ENCODE assay signal across 8 cellular contexts in the genomic region with DNA sequence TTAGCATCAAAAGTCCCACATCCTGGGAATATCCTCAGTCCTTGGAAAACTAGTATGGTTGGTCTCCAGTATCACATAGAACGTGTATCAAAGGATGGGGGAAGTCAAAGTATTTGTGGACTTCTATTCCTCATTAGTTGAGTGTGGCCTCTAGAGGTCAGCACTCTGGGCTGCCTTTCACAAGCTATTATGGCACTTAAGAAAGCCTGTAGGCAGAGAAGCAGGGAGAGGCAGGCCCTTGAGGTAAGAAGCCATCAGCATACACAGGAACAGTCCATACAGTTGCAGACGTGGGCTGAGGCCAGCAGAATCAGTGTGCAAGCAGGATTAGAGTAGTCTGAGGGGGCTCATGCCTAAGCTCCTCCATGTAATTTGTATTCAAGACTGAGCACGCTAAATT.
A peak's percentile ranks its signal among the peaks of the same experiment; 100 is the strongest.
DNase-seq lines count a peak whose midpoint lies in the region; ATAC-seq, FAIRE-seq and TF ChIP-seq lines count a peak whose summit lies in the region.

No MANE protein-coding gene starts in this region.

- H4K8ac ChIP-seq in mesenchymal stem cell (ENCODE audit: low read length), result no peak overlapping the region

- peaks cover 27% of the 10 kb centered on the region for H3K27me3 Mint-ChIP-seq in mesothelial cell of epicardium (ENCODE audit: low read depth)

- intact Hi-C loops in kidney (cut with DNase I), result no loop called here
- intact Hi-C loops in esophagus squamous epithelium (cut with DNase I), result no loop called here

- H3K4me1 Mint-ChIP-seq in mesothelial cell of epicardium, result no peaks in the 10 kb centered on the region

- peak; percentile 15 for TF ChIP-seq CTCF in kidney (IDR thresholded peaks at IDR 0.05; ENCODE audit: borderline replicate concordance, extremely low read depth, insufficient read depth)
- no peak for TF ChIP-seq CTCF in mesothelial cell of epicardium (IDR thresholded peaks at IDR 0.05; ENCODE audit: unreplicated experiment)
- peak in 1 of 6 experiments; percentile 27 for TF ChIP-seq CTCF in esophagus squamous epithelium (IDR thresholded peaks at IDR 0.05)

- no peak overlapping the region for H3K27ac ChIP-seq in kidney (ENCODE audit: low read depth in 2 of 2, low read length in 2 of 2)
- H3K27ac ChIP-seq in mesenchymal stem cell (ENCODE audit: low read length, poor library complexity, severe bottlenecking), result no peak overlapping the region
- no peak overlapping the region for H3K27ac ChIP-seq in esophagus squamous epithelium

- H3K4me3 ChIP-seq in HAP-1 (no peak overlapping the region), kidney (ENCODE audit: low read length in 2 of 2) (no peak overlapping the region), mesenchymal stem cell (ENCODE audit: insufficient read depth in 1 of 2, low read depth in 1 of 2, low read length in 2 of 2) (no peak overlapping the region), esophagus squamous epithelium (no peak overlapping the region)

- peaks cover 3% of the 10 kb centered on the region for H3K79me1 ChIP-seq in mesenchymal stem cell (replicated peaks; ENCODE audit: low read length, poor library complexity, severe bottlenecking)

- H2BK15ac ChIP-seq in mesenchymal stem cell (ENCODE audit: low read depth, poor library complexity, severe bottlenecking), result no peak overlapping the region

- H2BK12ac ChIP-seq in mesenchymal stem cell (ENCODE audit: low read length in 2 of 2), result no peak overlapping the region

- H2AK5ac ChIP-seq in mesenchymal stem cell (ENCODE audit: low read length, severe bottlenecking), result no peak overlapping the region

- WGBS in mesenchymal stem cell, result 28% methylated on average over 3 of the region's 3 CpGs
- 49 to 62% methylated on average over 3 of the region's 3 CpGs for WGBS in esophagus squamous epithelium, 2 donors

- ATAC-seq in HG03097 (IDR thresholded peaks at IDR 0.05; ENCODE audit: low FRiP score, unreplicated experiment), result no peak

- no peak overlapping the region for H3K9ac ChIP-seq in kidney (ENCODE audit: low read length in 2 of 2)
- no peak overlapping the region for H3K9ac ChIP-seq in mesenchymal stem cell (ENCODE audit: low read length)

- no peak overlapping the region for H4K91ac ChIP-seq in mesenchymal stem cell (ENCODE audit: low read length)

- DNase-seq in AML-193 (lab: John Stamatoyannopoulos, UW) (peak; percentile 11 to 14), HAP-1 (ENCODE audit: low spot score in 2 of 2) (peak; percentile 36 to 46), RPMI8226 (peak; percentile 17), kidney (no peak), mesothelial cell of epicardium (ENCODE audit: low spot score in 2 of 2, unreplicated experiment in 2 of 2) (no peak), mesenchymal stem cell (no peak), esophagus squamous epithelium (lab: John Stamatoyannopoulos, UW) (no peak)

- H3K23ac ChIP-seq in mesenchymal stem cell (ENCODE audit: low read length in 2 of 2), result no peak overlapping the region

- no peak overlapping the region for H2AFZ ChIP-seq in mesenchymal stem cell (ENCODE audit: low read depth, low read length)

- H3K27ac Mint-ChIP-seq in mesothelial cell of epicardium, result no peak overlapping the region

- no peaks in the 10 kb centered on the region for H3K36me3 ChIP-seq in HAP-1 (replicated peaks)
- H3K36me3 ChIP-seq in kidney (ENCODE audit: control insufficient read depth in 1 of 2, insufficient read depth in 2 of 2, low read length in 2 of 2), result no peaks in the 10 kb centered on the region
- no peaks in the 10 kb centered on the region for H3K36me3 ChIP-seq in mesenchymal stem cell (ENCODE audit: control insufficient read depth in 1 of 2, insufficient read depth in 2 of 2, low read depth in 1 of 2, low read length in 2 of 2)
- no peaks in the 10 kb centered on the region for H3K36me3 ChIP-seq in esophagus squamous epithelium

- no peak overlapping the region for H3K4ac ChIP-seq in mesenchymal stem cell (ENCODE audit: low read depth in 1 of 2, low read length in 2 of 2)

- in situ Hi-C loops in HAP-1 (cut with MboI; ENCODE audit: low sequenced_read_pairs), result no loop called here

- H2BK5ac ChIP-seq in mesenchymal stem cell (ENCODE audit: low read depth, low read length, poor library complexity, severe bottlenecking), result no peak overlapping the region

- no peak overlapping the region for H3K18ac ChIP-seq in mesenchymal stem cell (ENCODE audit: low read depth in 1 of 2, low read length in 2 of 2)

- no peaks in the 10 kb centered on the region for H3K9me3 Mint-ChIP-seq in mesothelial cell of epicardium

- H3K4me1 ChIP-seq in HAP-1 (no peaks in the 10 kb centered on the region), kidney (ENCODE audit: control insufficient read depth in 1 of 2, insufficient read depth in 1 of 2, low read depth in 1 of 2, low read length in 2 of 2) (no peaks in the 10 kb centered on the region), mesenchymal stem cell (ENCODE audit: control insufficient read depth, insufficient read depth, low read depth, low read length) (no peaks in the 10 kb centered on the region), esophagus squamous epithelium (no peaks in the 10 kb centered on the region)

- H3K9me3 ChIP-seq in HAP-1, result no peaks in the 10 kb centered on the region
- no peaks in the 10 kb centered on the region for H3K9me3 ChIP-seq in kidney (ENCODE audit: control insufficient read depth in 1 of 2, low read length in 2 of 2)
- no peaks in the 10 kb centered on the region for H3K9me3 ChIP-seq in mesenchymal stem cell (ENCODE audit: control insufficient read depth, low read length)
- no peaks in the 10 kb centered on the region for H3K9me3 ChIP-seq in esophagus squamous epithelium

- FAIRE-seq in kidney (lab: Jason Lieb, UNC), result no peak

- H3K14ac ChIP-seq in mesenchymal stem cell (ENCODE audit: low read length in 2 of 2), result no peak overlapping the region

- no peaks in the 10 kb centered on the region; the same call in 1 of the 2 replicates for H3K27me3 ChIP-seq in HAP-1 (ENCODE audit: low read depth)
- H3K27me3 ChIP-seq in mesenchymal stem cell (ENCODE audit: control insufficient read depth in 1 of 2, insufficient read depth in 1 of 2, low read length in 2 of 2), result peaks cover 5 to 11% of the 10 kb centered on the region in 2 experiments
- peaks cover 0 to 25% (median 0%) of the 10 kb centered on the region in 4 donors for H3K27me3 ChIP-seq in esophagus squamous epithelium

- H2BK120ac ChIP-seq in mesenchymal stem cell (ENCODE audit: low read depth, low read length), result no peak overlapping the region

- no peak overlapping the region for H3K4me3 Mint-ChIP-seq in mesothelial cell of epicardium

- no peaks in the 10 kb centered on the region for H3K36me3 Mint-ChIP-seq in mesothelial cell of epicardium

- no peak overlapping the region for H3K4me2 ChIP-seq in mesenchymal stem cell (ENCODE audit: low read length, poor library complexity, severe bottlenecking)

- no peak for TF ChIP-seq POLR2A in esophagus squamous epithelium (IDR thresholded peaks at IDR 0.05)

Comparison
In these comparisons a context has a peak if more than half of its experiments do, and no peak if none do; other contexts are left out.
1. DNase-seq: peak in AML-193 (2 of 2), HAP-1 (2 of 2) and RPMI8226 (single experiment); none in kidney (single experiment), mesothelial cell of epicardium (0 of 2), mesenchymal stem cell (single experiment) and esophagus squamous epithelium (single experiment).